8 cellular contexts compared by ENCODE assay signal in the genomic region with DNA sequence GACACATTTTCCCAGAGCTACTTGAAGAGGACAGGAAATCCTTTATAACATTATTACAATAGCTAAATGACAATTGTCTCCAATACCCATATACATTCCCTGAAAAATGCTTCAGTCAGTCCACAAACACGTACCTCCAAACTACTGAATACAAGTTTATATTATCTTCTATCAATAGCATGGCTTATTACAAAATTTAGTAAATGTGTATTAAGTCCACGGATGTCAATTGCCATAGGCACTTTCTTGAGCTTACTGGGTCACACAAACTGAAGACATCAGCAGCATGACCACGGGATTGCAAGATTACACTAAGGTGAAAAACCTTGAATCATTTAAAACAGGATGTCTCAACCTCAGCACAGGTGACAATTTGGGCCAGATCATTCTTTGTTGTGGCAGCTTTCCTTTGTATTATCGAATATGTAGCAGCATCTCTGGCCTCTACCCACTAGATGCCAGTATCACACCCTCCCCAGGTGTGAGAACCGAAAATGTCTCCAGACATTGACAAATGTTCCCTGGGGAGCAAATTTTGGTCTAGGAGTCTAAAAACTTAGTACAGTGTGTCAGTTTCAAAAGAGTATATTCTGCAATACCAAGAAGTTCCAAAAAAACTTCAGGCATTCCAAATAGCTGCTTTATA. TPM values are rescaled to one million over a fixed set of nuclear protein-coding genes. Genes with fewer than 3 reads are reported as not detected.
DNase-seq lines count a peak whose midpoint lies in the region; ATAC-seq, FAIRE-seq and TF ChIP-seq lines count a peak whose summit lies in the region.

No MANE protein-coding gene starts in this region.

- H2BK5ac ChIP-seq in H1 (ENCODE audit: low read depth, low read length) = no peak overlapping the region

- no peaks in the 10 kb centered on the region for H3K9me3 Mint-ChIP-seq in WTC11

- CTCF ChIA-PET in WTC11 (lab: Charles Lee) = interaction anchor here (0.6 to 1.6 kb wide), 5 partner anchors 13 to 135 kb away, joined by 3 to 13 read pairs (median 4); a partner anchor contains a TSS
- CTCF ChIA-PET in H1 (lab: Charles Lee; ENCODE audit: partially characterized antibody) = interaction anchor here (0.6 to 2.0 kb wide), 9 partner anchors 9 to 134 kb away, joined by 3 to 15 read pairs (median 4); a partner anchor contains a TSS

- intact Hi-C loops in pancreas (cut with DNase I) = loop anchor here in 1 of 3 donors (10.0 kb wide), 2 partner anchors 52 to 302 kb away; no protein-coding TSS in a partner anchor

- H3K79me2 ChIP-seq in DND-41 (ENCODE audit: insufficient read depth, low read length) (peaks cover 61% of the 10 kb centered on the region), H1 (ENCODE audit: control insufficient read depth in 1 of 2, insufficient read depth in 2 of 2, low read length in 2 of 2) (peaks cover 38 to 58% of the 10 kb centered on the region in 2 experiments)

- H3K36me3 ChIP-seq in DND-41 (ENCODE audit: insufficient read depth, low read length) (no peaks in the 10 kb centered on the region), H1 (ENCODE audit: control insufficient read depth in 2 of 4, insufficient read depth in 4 of 4, low read length in 3 of 4) (peaks cover 0 to 3% (median 0%) of the 10 kb centered on the region in 4 experiments; a peak in 2 of 8 replicates), pancreas (no peaks in the 10 kb centered on the region)

- 73% methylated on average over 5 of the region's 5 CpGs; no CpG with 5 or more reads in 1 of the 2 experiments for WGBS in H1 (ENCODE audit: extremely low coverage in 1 of 2, insufficient coverage in 1 of 2, insufficient read length in 1 of 2, insufficient replicate concordance in 2 of 2, low coverage in 1 of 2, low lambda C conversion rate in 2 of 2, missing lambda C conversion rate in 1 of 2), 2 experiments
- WGBS in pancreas, 2 donors = 5 to 7% methylated on average over 5 of the region's 5 CpGs

- peaks cover 2% of the 10 kb centered on the region; the same call in 1 of the 2 replicates for H3K79me1 ChIP-seq in H1 (ENCODE audit: low read depth, low read length)

- no peak overlapping the region for H2BK20ac ChIP-seq in H1 (ENCODE audit: low read length)

- no peak for TF ChIP-seq EP300 in H1 (IDR thresholded peaks at IDR 0.05; ENCODE audit: borderline replicate concordance in 1 of 2, low read depth in 2 of 2, low read length in 2 of 2)

- no peak overlapping the region for H2AK5ac ChIP-seq in H1 (ENCODE audit: low read depth, low read length)

- H3K4ac ChIP-seq in H1 (replicated peaks; ENCODE audit: insufficient read length, low read depth, low read length) = no peak overlapping the region

- no peak overlapping the region for H4K5ac ChIP-seq in H1 (ENCODE audit: insufficient read length, low read depth, low read length)

- H3K4me3 Mint-ChIP-seq in WTC11 = peak overlapping the region; percentile 90

- H2BK12ac ChIP-seq in H1 (ENCODE audit: low read depth, low read length) = no peak overlapping the region

- FAIRE-seq in H1 (lab: Jason Lieb, UNC) = peak; percentile 7
- FAIRE-seq in pancreas (lab: Jason Lieb, UNC) = no peak

- H3K4me3 ChIP-seq in DND-41 (ENCODE audit: low read depth in 1 of 2, low read length in 2 of 2) = peak overlapping the region; percentile 50 to 79; a peak in 3 of 4 replicates
- peak overlapping the region; percentile 69 to 74 (median 71) for H3K4me3 ChIP-seq in H1 (ENCODE audit: extremely low read depth in 1 of 4, insufficient read depth in 2 of 4, low read depth in 3 of 4, low read length in 4 of 4)
- H3K4me3 ChIP-seq in pancreas = peak overlapping the region; percentile 46 to 64 (median 55)

- H3K9ac ChIP-seq in DND-41 (ENCODE audit: low read depth, low read length) (peak overlapping the region; percentile 55), H1 (replicated peaks in 1 of 4; ENCODE audit: extremely low read depth in 1 of 4, low read depth in 3 of 4, low read length in 3 of 4) (peak overlapping the region in 1 of 4 experiments; percentile 27; a peak in 2 of 7 replicates)

- H4K91ac ChIP-seq in H1 (replicated peaks; ENCODE audit: insufficient read length, low read length) = no peak overlapping the region

- no peak for TF ChIP-seq POLR2A in H1 (IDR thresholded peaks at IDR 0.05; ENCODE audit: control extremely low read depth in 1 of 2, low read depth in 2 of 2, low read length in 2 of 2)

- H3K4me1 ChIP-seq in DND-41 (ENCODE audit: insufficient read depth, low read length) (peaks cover 42% of the 10 kb centered on the region), H1 (replicated peaks in 1 of 4; ENCODE audit: control insufficient read depth in 3 of 4, insufficient read depth in 4 of 4, low read length in 3 of 4) (peaks cover 4 to 10% (median 6%) of the 10 kb centered on the region in 4 experiments), pancreas (peaks cover 14 to 31% (median 19%) of the 10 kb centered on the region in 3 donors)

- H3K36me3 Mint-ChIP-seq in WTC11 = peaks cover 6% of the 10 kb centered on the region

- TF ChIP-seq RAD21 in H1 (IDR thresholded peaks at IDR 0.05 in 1 of 2, conservative IDR thresholded peaks at IDR 0.05 in 1 of 2; ENCODE audit: low read depth in 2 of 2, low read length in 2 of 2) = peak; percentile 42 to 46

- H3K27me3 Mint-ChIP-seq in WTC11 (ENCODE audit: low read depth) = no peaks in the 10 kb centered on the region

- no peak overlapping the region for H2BK120ac ChIP-seq in H1 (replicated peaks; ENCODE audit: low read depth, low read length)

- DNase-seq in DND-41 (peak; percentile 49), WTC11 (ENCODE audit: low spot score) (no peak), H1 (ENCODE audit: low read depth in 1 of 2, low spot score in 2 of 2) (no peak), pancreas (peak in 2 of 6 donors; percentile 20 to 25), islet precursor cell (no peak), mesenteric fat pad (ENCODE audit: low spot score) (no peak)

- no peak overlapping the region for H4K8ac ChIP-seq in H1 (ENCODE audit: extremely low read depth, insufficient read depth, low read length)

- H3K9me3 ChIP-seq in DND-41 (ENCODE audit: insufficient read depth, low read length, severe bottlenecking) (no peaks in the 10 kb centered on the region), H1 (ENCODE audit: insufficient read depth in 2 of 2, low read depth in 1 of 2, low read length in 1 of 2) (no peaks in the 10 kb centered on the region), pancreas (no peaks in the 10 kb centered on the region)

- no peak overlapping the region for H3K56ac ChIP-seq in H1 (replicated peaks; ENCODE audit: insufficient read length, low read depth, low read length)

- H3K4me2 ChIP-seq in DND-41 (ENCODE audit: insufficient read depth, low read length) (peak overlapping the region; percentile 81), H1 (ENCODE audit: insufficient read depth in 1 of 2, low read depth in 2 of 2, low read length in 2 of 2) (peak overlapping the region; percentile 85 to 94)

- no peak overlapping the region for H3K23ac ChIP-seq in H1 (ENCODE audit: insufficient read length)

- no peaks in the 10 kb centered on the region for H3K23me2 ChIP-seq in H1 (ENCODE audit: low read depth, low read length)

- H3K4me1 Mint-ChIP-seq in WTC11 = peaks cover 48% of the 10 kb centered on the region

- ATAC-seq in DND-41 (ENCODE audit: insufficient read depth, low read depth) (peak; percentile 23), GM19467 (IDR thresholded peaks at IDR 0.05; ENCODE audit: unreplicated experiment) (peak; percentile 35), HG03469 (IDR thresholded peaks at IDR 0.05; ENCODE audit: unreplicated experiment) (peak; percentile 20), WTC11 (no peak), pancreas (peak; percentile 10 to 21 (median 16))

- no peaks in the 10 kb centered on the region for H3K27me3 ChIP-seq in DND-41 (ENCODE audit: insufficient read depth, low read length, poor library complexity)
- no peaks in the 10 kb centered on the region for H3K27me3 ChIP-seq in H1 (replicated peaks in 1 of 4; ENCODE audit: control insufficient read depth in 3 of 4, extremely low read depth in 1 of 4, insufficient read depth in 3 of 4, low read length in 3 of 4)
- H3K27me3 ChIP-seq in pancreas = no peaks in the 10 kb centered on the region

- no peak overlapping the region for H3K14ac ChIP-seq in H1 (ENCODE audit: insufficient read length)

- H3K27ac Mint-ChIP-seq in WTC11 = peak overlapping the region; percentile 49

- H2AFZ ChIP-seq in DND-41 (ENCODE audit: low read depth, low read length) (no peak overlapping the region), H1 (ENCODE audit: low read length) (no peak overlapping the region)

- peak; percentile 62 for TF ChIP-seq CTCF in DND-41 (IDR thresholded peaks at IDR 0.05; ENCODE audit: borderline replicate concordance, extremely low read depth, low read length, poor library complexity, severe bottlenecking)
- TF ChIP-seq CTCF in WTC11 (IDR thresholded peaks at IDR 0.05) = no peak
- TF ChIP-seq CTCF in H1 (IDR thresholded peaks at IDR 0.05; ENCODE audit: control extremely low read depth in 1 of 3, insufficient read depth in 1 of 3, low read depth in 1 of 3, low read length in 3 of 3) = no peak
- TF ChIP-seq CTCF in pancreas (IDR thresholded peaks at IDR 0.05) = peak in 2 of 4 donors; percentile 4 to 8

- peak overlapping the region; percentile 47 for H3K27ac ChIP-seq in DND-41 (ENCODE audit: low read length)
- no peak overlapping the region for H3K27ac ChIP-seq in H1 (ENCODE audit: low read depth, low read length)
- peak overlapping the region in 2 of 4 donors; percentile 76 to 89 for H3K27ac ChIP-seq in pancreas

- peaks cover 42% of the 10 kb centered on the region for H4K20me1 ChIP-seq in DND-41 (ENCODE audit: insufficient read depth, low read length)
- peaks cover 9 to 10% of the 10 kb centered on the region in 2 experiments for H4K20me1 ChIP-seq in H1 (replicated peaks in 1 of 2; ENCODE audit: control insufficient read depth in 1 of 2, insufficient read depth in 2 of 2, low read length in 2 of 2)

- H3K18ac ChIP-seq in H1 (ENCODE audit: extremely low read depth, low read length) = no peak overlapping the region

- POLR2A ChIA-PET in WTC11 (lab: Charles Lee) = no interaction called here
- POLR2A ChIA-PET in H1 (lab: Charles Lee; ENCODE audit: partially characterized antibody) = interaction anchor here (0.8 to 1.7 kb wide), 7 partner anchors 12 to 307 kb away, joined by 3 to 17 read pairs (median 5); a partner anchor contains a TSS

- no peak overlapping the region for H2BK15ac ChIP-seq in H1 (ENCODE audit: low read length)

RNA-seq across cellular contexts. Expression of a gene that starts 1.4 kb away (rescaled TPM):
- total RNA-seq in WTC11 (2021) (32.8 to 42.7 TPM (median 37.4 TPM) in 3 replicates), pancreas (10 to 100 TPM; 44.0 to 60.5 (median 51.4) TPM), mesenteric fat pad (153 TPM)
- total RNA-seq in H1 (2021; fragmentation: NEBNext Ultra II Directional; extraction: Animal tissue kit (Norgen Biotek cat#: 25700)) = 36.2 TPM in 2 replicates
- polyA plus RNA-seq in H1 (2011; rRNA removed) (34.0 and 52.7 TPM in 2 replicates), pancreas (10 to 100 TPM; 15.7 to 20.9 TPM)
- polyA plus RNA-seq in H1 (2011; cell fraction: cytosol; rRNA removed) = 29.4 TPM
- 30.5 TPM for polyA plus RNA-seq in H1 (2011; cell fraction: nucleus; rRNA removed)
- polyA plus RNA-seq in H1 (2012, experiment 1 of 2) = 30.0 to 40.8 TPM (median 34.9 TPM) in 4 replicates
- polyA plus RNA-seq in H1 (2012, experiment 2 of 2) = 22.5 TPM
- 31.0 TPM for polyA plus RNA-seq in H1 (2013, experiment 1 of 2)
- 29.3 TPM for polyA plus RNA-seq in H1 (2013, experiment 2 of 2)
- 39.3 and 52.9 TPM in 2 replicates for polyA minus RNA-seq in H1 (2011; rRNA and poly(A)+ RNA removed)
- polyA minus RNA-seq in H1 (2011; cell fraction: cytosol; rRNA and poly(A)+ RNA removed) = 16.2 TPM
- 17.0 TPM for polyA minus RNA-seq in H1 (2011; cell fraction: nucleus; rRNA and poly(A)+ RNA removed)

RNA-seq across cellular contexts. Expression of a gene that starts 46.3 kb away (rescaled TPM):
- total RNA-seq in WTC11 (2021) (41.6 to 52.0 TPM (median 43.8 TPM) in 3 replicates), pancreas (10 to 100 TPM; 11.8 to 24.7 (median 19.3) TPM), mesenteric fat pad (34.6 TPM)
- total RNA-seq in H1 (2021; fragmentation: NEBNext Ultra II Directional; extraction: Animal tissue kit (Norgen Biotek cat#: 25700)) = 32.4 and 33.5 TPM in 2 replicates
- polyA plus RNA-seq in H1 (2011; rRNA removed) (12.3 and 15.4 TPM in 2 replicates), pancreas (10 to 100 TPM; 17.8 to 27.3 TPM)
- 22.5 TPM for polyA plus RNA-seq in H1 (2011; cell fraction: cytosol; rRNA removed)
- 19.6 TPM for polyA plus RNA-seq in H1 (2011; cell fraction: nucleus; rRNA removed)
- 15.3 to 27.5 TPM (median 18.9 TPM) in 4 replicates for polyA plus RNA-seq in H1 (2012, experiment 1 of 2)
- polyA plus RNA-seq in H1 (2012, experiment 2 of 2) = 1.6 TPM
- 22.3 TPM for polyA plus RNA-seq in H1 (2013, experiment 1 of 2)
- 21.3 TPM for polyA plus RNA-seq in H1 (2013, experiment 2 of 2)
- 25.0 and 35.6 TPM in 2 replicates for polyA minus RNA-seq in H1 (2011; rRNA and poly(A)+ RNA removed)
- 21.4 TPM for polyA minus RNA-seq in H1 (2011; cell fraction: cytosol; rRNA and poly(A)+ RNA removed)
- 63.3 TPM for polyA minus RNA-seq in H1 (2011; cell fraction: nucleus; rRNA and poly(A)+ RNA removed)
